In genomic region chr7:7565746-7566650, GRCh38 we compare ENCODE assay signal across 8 cellular contexts. TPM values are rescaled to one million over a fixed set of nuclear protein-coding genes. Genes with fewer than 3 reads are reported as not detected.
DNase-seq lines count a peak whose midpoint lies in the region; ATAC-seq and TF ChIP-seq lines count a peak whose summit lies in the region.

No MANE protein-coding gene starts in this region.

- peak overlapping the region in 2 of 4 experiments; percentile 53 to 83 for H3K4me3 ChIP-seq in fibroblast of lung (replicated peaks in 1 of 4; ENCODE audit: control extremely low read depth in 1 of 4, insufficient read depth in 1 of 4, low read depth in 3 of 4, low read length in 4 of 4)
- peak overlapping the region; percentile 77 for H3K4me3 ChIP-seq in retinal pigment epithelial cell (ENCODE audit: low read length)

- H3K4me1 ChIP-seq in fibroblast of lung (ENCODE audit: control insufficient read depth, extremely low read depth, insufficient read depth, low read length): peaks cover 2% of the 10 kb centered on the region

- peaks cover 32% of the 10 kb centered on the region for H3K79me2 ChIP-seq in fibroblast of lung (ENCODE audit: control insufficient read depth, insufficient read depth, low read length)

- peak overlapping the region; percentile 85 for H3K9ac ChIP-seq in fibroblast of lung (ENCODE audit: insufficient read depth, low read length)

- peak overlapping the region; percentile 68 for H2AFZ ChIP-seq in fibroblast of lung (ENCODE audit: low read length)

- no peaks in the 10 kb centered on the region for H3K9me3 ChIP-seq in fibroblast of lung (ENCODE audit: control insufficient read depth, insufficient read depth, low read depth, low read length)

- peak overlapping the region; percentile 20 for H3K4me2 ChIP-seq in fibroblast of lung (ENCODE audit: extremely low read depth, insufficient read depth, low read length)

- H3K27ac ChIP-seq in fibroblast of lung (ENCODE audit: insufficient read depth, low read length): no peak overlapping the region

- peak; percentile 22 for ATAC-seq in HG02763 (IDR thresholded peaks at IDR 0.05; ENCODE audit: unreplicated experiment)

- H3K27me3 ChIP-seq in fibroblast of lung (ENCODE audit: control insufficient read depth, insufficient read depth, low read length): no peaks in the 10 kb centered on the region

- no peaks in the 10 kb centered on the region for H4K20me1 ChIP-seq in fibroblast of lung (ENCODE audit: control insufficient read depth, extremely low read depth, insufficient read depth, low read length)

- H3K36me3 ChIP-seq in fibroblast of lung (ENCODE audit: control insufficient read depth, insufficient read depth, low read length): no peaks in the 10 kb centered on the region

- peak; percentile 47 for DNase-seq in DMS 273 (lab: John Stamatoyannopoulos, UW; ENCODE audit: unreplicated experiment)
- DNase-seq in DMS 273 treated with DMSO at 0.1 percent for 48 hours (lab: John Stamatoyannopoulos, UW): no peak
- DNase-seq in NCI-H82 (lab: John Stamatoyannopoulos, UW): peak; percentile 63
- DNase-seq in fibroblast of lung (ENCODE audit: low read depth in 2 of 2): peak in 1 of 2 donors; percentile 12
- no peak for DNase-seq in retinal pigment epithelial cell (ENCODE audit: low read depth)
- DNase-seq in EL: no peak
- no peak for DNase-seq in NCI-H1105 (lab: John Stamatoyannopoulos, UW)

- TF ChIP-seq CTCF in fibroblast of lung (conservative IDR thresholded peaks at IDR 0.05 in 1 of 2, IDR thresholded peaks at IDR 0.05 in 1 of 2; ENCODE audit: low read depth in 1 of 2, low read length in 2 of 2) (no peak), retinal pigment epithelial cell (conservative IDR thresholded peaks at IDR 0.05; ENCODE audit: low read depth, low read length) (no peak)

RNA-seq across cellular contexts. Expression of gene MIOS, which starts 0.7 kb away (rescaled TPM):
- 30.9 and 34.9 TPM in 2 replicates for total RNA-seq in fibroblast of lung
- 15.8 and 16.4 TPM in 2 replicates for polyA plus RNA-seq in fibroblast of lung
- polyA plus RNA-seq in fibroblast of lung (2012): 9.2 and 11.7 TPM in 2 replicates
- polyA minus RNA-seq in fibroblast of lung (ENCODE audit: low replicate concordance): 2.7 and 12.0 TPM in 2 replicates

RNA-seq across cellular contexts. Expression of gene COL28A1, which starts 30.3 kb away (rescaled TPM):
- under 0.01 and 0.17 TPM in 2 replicates for total RNA-seq in fibroblast of lung
- 0.01 TPM in 1 of 2 replicates, not detected in the other for polyA plus RNA-seq in fibroblast of lung
- polyA plus RNA-seq in fibroblast of lung (2012): 0.07 TPM in 1 of 2 replicates, not detected in the other
- not detected in 2 replicates for polyA minus RNA-seq in fibroblast of lung (ENCODE audit: low replicate concordance)

Comparison
In these comparisons a context has a peak if more than half of its experiments do, and no peak if none do; other contexts are left out.
1. DNase-seq: peak in DMS 273 (single experiment) and NCI-H82 (single experiment); none in DMS 273 treated with DMSO at 0.1 percent for 48 hours (single experiment), retinal pigment epithelial cell (single experiment), EL (single experiment) and NCI-H1105 (single experiment).